Comparison of ENCODE assay signal across 8 cellular contexts in genomic region chr2:206275274-206276160, GRCh38. TPM values are rescaled to one million over a fixed set of nuclear protein-coding genes. Genes with fewer than 3 reads are reported as not detected.
DNase-seq lines count a peak whose midpoint lies in the region; ATAC-seq and TF ChIP-seq lines count a peak whose summit lies in the region.

No MANE protein-coding gene starts in this region.

- H3K27ac ChIP-seq in caudate nucleus (ENCODE audit: low read depth, low read length), result peak overlapping the region; percentile 63
- peak overlapping the region; percentile 73 to 78 for H3K27ac ChIP-seq in testis

- DNase-seq in AG09309 (ENCODE audit: low read depth) (peak; percentile 45), GM13977 (ENCODE audit: low spot score) (peak; percentile 70), NCI-H69 (lab: John Stamatoyannopoulos, UW) (peak; percentile 70), caudate nucleus (lab: John Stamatoyannopoulos, UW) (peak in 2 of 61 donors; percentile 9 to 12), left kidney (ENCODE audit: low read depth, low spot score) (peak; percentile 60), testis (no peak), NCI-H510A (lab: John Stamatoyannopoulos, UW) (no peak)

- H3K36me3 ChIP-seq in testis (ENCODE audit: low read depth, missing control alignments), result no peaks in the 10 kb centered on the region

- peak overlapping the region; percentile 47 for H3K4me3 ChIP-seq in AG09309 (ENCODE audit: control insufficient read depth, low read depth, low read length)
- H3K4me3 ChIP-seq in testis, result peak overlapping the region; percentile 69 to 80

- TF ChIP-seq CTCF in AG09309 (IDR thresholded peaks at IDR 0.05; ENCODE audit: control insufficient read depth, insufficient read depth, low read depth, low read length, missing control alignments) (no peak), GM13977 (IDR thresholded peaks at IDR 0.05; ENCODE audit: extremely low read depth, insufficient read depth, missing control alignments) (no peak), testis (IDR thresholded peaks at IDR 0.05) (no peak)

- WGBS in testis, 2 donors, result 4% methylated on average over 23 to 31 of the region's 31 CpGs

- ATAC-seq in HG02938 (IDR thresholded peaks at IDR 0.05; ENCODE audit: unreplicated experiment), result peak; percentile 31

- H3K4me1 ChIP-seq in testis, result no peaks in the 10 kb centered on the region

- in situ Hi-C loops in GM13977 (cut with MboI; ENCODE audit: low pct_unique_long_range_greater_than_20kb, low sequenced_read_pairs, unreplicated experiment), result no loop called here

- no peaks in the 10 kb centered on the region for H3K9me3 ChIP-seq in testis

- intact Hi-C loops in testis (cut with DNase I; ENCODE audit: low total_unique reads), result no loop called here

- no peaks in the 10 kb centered on the region for H3K27me3 ChIP-seq in testis

- no peak for TF ChIP-seq POLR2A in testis (IDR thresholded peaks at IDR 0.05)

RNA-seq across cellular contexts. Expression of gene ZDBF2, which starts 1.1 kb away (rescaled TPM):
- 10 to 100 TPM; 17.7 to 18.1 TPM for total RNA-seq in testis
- 6.5 TPM for polyA plus RNA-seq in testis (ENCODE audit: insufficient read depth, low read depth, low replicate concordance)

Comparison
In these comparisons a context has a peak if more than half of its experiments do, and no peak if none do; other contexts are left out.
1. DNase-seq: peak in AG09309 (single experiment), GM13977 (single experiment), NCI-H69 (single experiment) and left kidney (single experiment); none in testis (single experiment) and NCI-H510A (single experiment).